1 cellular context compared by ENCODE assay signal in genomic region chr4:142512161-142512560, GRCh38.
TF ChIP-seq lines count a peak whose summit lies in the region.

No MANE protein-coding gene starts in this region.

TF ChIP-seq in HepG2, 621 proteins besides CTCF, POLR2A, EP300 and RAD21 (continued from another document):
- no peak for TF ChIP-seq ZNF841 (CRISPR knock-in tag; IDR thresholded peaks at IDR 0.05; ENCODE audit: borderline replicate concordance)
- no peak for TF ChIP-seq ZNF7 (CRISPR knock-in tag; IDR thresholded peaks at IDR 0.05)
- no peak for TF ChIP-seq MTF2 (CRISPR knock-in tag; IDR thresholded peaks at IDR 0.05; ENCODE audit: borderline replicate concordance)
- TF ChIP-seq MXI1 (IDR thresholded peaks at IDR 0.05; ENCODE audit: borderline replicate concordance, low read depth, low read length): no peak
- no peak for TF ChIP-seq ZBTB26 (CRISPR knock-in tag; IDR thresholded peaks at IDR 0.05; ENCODE audit: borderline replicate concordance)
